In the genomic region with DNA sequence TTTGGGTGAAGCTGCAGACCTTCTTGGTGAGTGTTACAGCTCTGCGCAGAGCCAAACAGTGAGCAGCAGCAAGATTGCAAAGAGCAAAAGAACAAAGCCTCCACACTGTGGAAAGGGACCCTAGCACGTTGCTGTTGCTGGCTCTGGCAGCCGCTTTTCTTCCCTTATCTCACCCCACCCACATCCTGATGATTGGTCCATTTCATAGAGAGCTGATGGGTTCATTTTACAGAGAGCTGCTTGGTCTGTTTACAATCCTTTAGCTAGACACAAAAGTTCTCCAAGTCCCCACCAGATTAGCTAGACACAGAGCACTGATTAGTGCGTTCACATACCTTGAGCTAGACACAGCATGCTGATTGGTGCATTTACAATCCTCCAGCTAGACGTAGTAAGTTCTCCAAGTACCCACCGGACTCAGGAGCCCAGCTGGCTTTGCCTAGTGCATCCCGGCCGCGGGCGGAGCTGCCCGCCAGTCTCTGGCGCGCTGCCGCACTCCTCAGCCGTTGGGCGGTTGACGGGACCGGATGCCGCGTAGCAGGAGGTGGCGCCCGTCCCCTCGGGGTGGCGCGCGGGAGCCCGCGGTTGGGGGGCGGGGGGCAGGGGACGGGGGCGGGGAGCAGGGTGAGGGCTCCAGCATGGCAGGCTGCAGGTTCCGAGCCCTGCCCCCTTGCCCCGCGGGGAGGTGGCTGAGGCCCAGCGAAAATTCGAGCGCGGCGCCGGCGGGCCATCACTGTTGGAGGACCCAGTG, we compare ENCODE assay signal across 8 cellular contexts.
A peak's percentile ranks its signal among the peaks of the same experiment; 100 is the strongest.
DNase-seq lines count a peak whose midpoint lies in the region; ATAC-seq, FAIRE-seq and TF ChIP-seq lines count a peak whose summit lies in the region.
"Not testable (repeated sequence)": the region's sequence is repeated elsewhere in the genome, so short reads cannot be mapped to it uniquely, and the experiment has no call there.

No MANE protein-coding gene starts in this region.

- TF ChIP-seq EP300 in HepG2 (IDR thresholded peaks at IDR 0.05; ENCODE audit: low read depth in 2 of 2, low read length in 2 of 2); HepG2 (CRISPR knock-in tag; IDR thresholded peaks at IDR 0.05; ENCODE audit: borderline replicate concordance): not testable (repeated sequence)

- POLR2A ChIA-PET in endothelial cell of umbilical vein (lab: Charles Lee); HepG2 (lab: Yijun Ruan, JAX): not testable (repeated sequence)

- ATAC-seq in HG02885 (IDR thresholded peaks at IDR 0.05; ENCODE audit: poor library complexity, unreplicated experiment) (peak; percentile 82), HepG2 (peak; percentile 94)

- in situ Hi-C loops in SK-MEL-5 (cut with HindIII; ENCODE audit: low pct_unique_long_range_greater_than_20kb, low sequenced_read_pairs); HepG2 (cut with HindIII; ENCODE audit: extremely low pct_ligation_motif_present, low pct_unique_long_range_greater_than_20kb): not testable (repeated sequence)

- H3K36me3 ChIP-seq in endothelial cell of umbilical vein (ENCODE audit: control insufficient read depth in 2 of 2, extremely low read depth in 1 of 2, insufficient read depth in 2 of 2, low read length in 2 of 2); HepG2 (replicated peaks in 1 of 2; ENCODE audit: control insufficient read depth in 1 of 2, insufficient read depth in 2 of 2, low read length in 2 of 2); skeletal muscle tissue (ENCODE audit: control insufficient read depth in 3 of 3, insufficient read depth in 3 of 3, low read length in 3 of 3); tibial artery: not testable (repeated sequence)

- H3K36me3 Mint-ChIP-seq in activated T-helper 1 cell treated with anti-CD3 and anti-CD28 coated beads, Interleukin-12 subunit alpha, Interleukin-12 subunit beta, Interleukin-2, Interleukin-4 antibody, amounts not matched to agents 30 ng/mL and 10 ng/mL and 1 ng/mL, durations not matched to agents 14 hours and 24 hours and 36 hours (ENCODE audit: low read depth), result not testable (repeated sequence)

- H4K20me1 ChIP-seq in endothelial cell of umbilical vein (replicated peaks; ENCODE audit: control insufficient read depth, extremely low read depth, insufficient read depth, low read length); HepG2 (ENCODE audit: insufficient read depth, low read length): not testable (repeated sequence)

- intact Hi-C loops in activated T-helper 1 cell treated with anti-CD3 and anti-CD28 coated beads, Interleukin-12 subunit alpha, Interleukin-12 subunit beta, Interleukin-2, Interleukin-4 antibody, amounts not matched to agents 30 ng/mL and 10 ng/mL and 1 ng/mL, durations not matched to agents 14 hours and 24 hours and 36 hours (cut with micrococcal nuclease); endothelial cell of umbilical vein (cut with micrococcal nuclease); HepG2 (cut with micrococcal nuclease; ENCODE audit: unreplicated experiment); tibial artery (cut with DNase I; ENCODE audit: low total_unique reads): not testable (repeated sequence)

- not testable (repeated sequence) for H3K9me1 ChIP-seq in endothelial cell of umbilical vein (replicated peaks; ENCODE audit: control insufficient read depth, extremely low read depth, insufficient read depth, low read length)

- H3K4me1 ChIP-seq in endothelial cell of umbilical vein (ENCODE audit: control insufficient read depth, extremely low read depth, insufficient read depth, low read length); HepG2 (ENCODE audit: insufficient read depth, low read length); skeletal muscle tissue (ENCODE audit: control insufficient read depth in 3 of 3, insufficient read depth in 3 of 3, low read length in 3 of 3); tibial artery: not testable (repeated sequence)

- dilution Hi-C loops in endothelial cell of umbilical vein (cut with MboI; ENCODE audit: extremely low pct_ligation_motif_present, low sequenced_read_pairs), result not testable (repeated sequence)

- H3K4me3 ChIP-seq in endothelial cell of umbilical vein (replicated peaks in 1 of 3; ENCODE audit: insufficient read depth in 1 of 3, low read depth in 1 of 3, low read length in 3 of 3) (peak overlapping the region in 2 of 3 experiments; percentile 34 to 56), HepG2 (replicated peaks in 1 of 3; ENCODE audit: insufficient read depth in 1 of 3, low read depth in 2 of 3, low read length in 3 of 3) (peak overlapping the region; percentile 37 to 48 (median 37); a peak in 5 of 6 replicates), skeletal muscle tissue (ENCODE audit: low read length in 3 of 3) (peak overlapping the region; percentile 45 to 51 (median 49)), tibial artery (peak overlapping the region; percentile 63 to 65)

- H3K27me3 ChIP-seq in endothelial cell of umbilical vein (ENCODE audit: control insufficient read depth in 2 of 2, insufficient read depth in 2 of 2, low read length in 2 of 2); HepG2 (ENCODE audit: control insufficient read depth in 1 of 2, insufficient read depth in 2 of 2, low read length in 2 of 2); skeletal muscle tissue (ENCODE audit: control insufficient read depth in 3 of 3, insufficient read depth in 3 of 3, low read length in 3 of 3); tibial artery: not testable (repeated sequence)

- H3K4me2 ChIP-seq in endothelial cell of umbilical vein (ENCODE audit: insufficient read depth, low read length) (peak overlapping the region; percentile 42), HepG2 (ENCODE audit: low read depth, low read length) (peak overlapping the region; percentile 36; the same call in 1 of the 2 replicates)

- not testable (repeated sequence) for FAIRE-seq in endothelial cell of umbilical vein (lab: Jason Lieb, UNC); HepG2 (lab: Jason Lieb, UNC)

- peak overlapping the region; percentile 89 for H3K27ac Mint-ChIP-seq in activated T-helper 1 cell treated with anti-CD3 and anti-CD28 coated beads, Interleukin-12 subunit alpha, Interleukin-12 subunit beta, Interleukin-2, Interleukin-4 antibody, amounts not matched to agents 30 ng/mL and 10 ng/mL and 1 ng/mL, durations not matched to agents 14 hours and 24 hours and 36 hours

- not testable (repeated sequence) for TF ChIP-seq POLR2A in endothelial cell of umbilical vein (IDR thresholded peaks at IDR 0.05; ENCODE audit: low read depth, low read length)
- TF ChIP-seq POLR2A in HepG2 (IDR thresholded peaks at IDR 0.05; ENCODE audit: insufficient read depth in 1 of 2, low read depth in 2 of 2, low read length in 2 of 2), result peak; percentile 28 to 60; a peak in 3 of 4 replicates

- TF ChIP-seq CTCF in GM10266 (IDR thresholded peaks at IDR 0.05; ENCODE audit: control insufficient read depth, insufficient read depth, low read depth, missing control alignments), result peak; percentile 8
- not testable (repeated sequence) for TF ChIP-seq CTCF in endothelial cell of umbilical vein (IDR thresholded peaks at IDR 0.05; ENCODE audit: extremely low read depth in 1 of 2, insufficient read depth in 1 of 2, low read depth in 1 of 2, low read length in 2 of 2); HepG2 (CRISPR knock-in tag; IDR thresholded peaks at IDR 0.05); tibial artery (IDR thresholded peaks at IDR 0.05)

- H3K27ac ChIP-seq in endothelial cell of umbilical vein (ENCODE audit: insufficient read depth, low read depth, low read length); skeletal muscle tissue (ENCODE audit: low read depth, low read length): not testable (repeated sequence)
- H3K27ac ChIP-seq in HepG2 (ENCODE audit: extremely low read length, insufficient read depth, low read length), result peak overlapping the region; percentile 43
- peak overlapping the region; percentile 81 to 88 for H3K27ac ChIP-seq in tibial artery

- not testable (repeated sequence) for H3K9me3 Mint-ChIP-seq in activated T-helper 1 cell treated with anti-CD3 and anti-CD28 coated beads, Interleukin-12 subunit alpha, Interleukin-12 subunit beta, Interleukin-2, Interleukin-4 antibody, amounts not matched to agents 30 ng/mL and 10 ng/mL and 1 ng/mL, durations not matched to agents 14 hours and 24 hours and 36 hours

- H3K9me3 ChIP-seq in endothelial cell of umbilical vein (replicated peaks; ENCODE audit: control insufficient read depth, insufficient read depth, low read length); HepG2 (ENCODE audit: low read length); skeletal muscle tissue (ENCODE audit: control insufficient read depth in 3 of 3, low read length in 3 of 3); tibial artery: not testable (repeated sequence)

- peak overlapping the region; percentile 88 for H3K4me3 Mint-ChIP-seq in activated T-helper 1 cell treated with anti-CD3 and anti-CD28 coated beads, Interleukin-12 subunit alpha, Interleukin-12 subunit beta, Interleukin-2, Interleukin-4 antibody, amounts not matched to agents 30 ng/mL and 10 ng/mL and 1 ng/mL, durations not matched to agents 14 hours and 24 hours and 36 hours

- H3K27me3 Mint-ChIP-seq in activated T-helper 1 cell treated with anti-CD3 and anti-CD28 coated beads, Interleukin-12 subunit alpha, Interleukin-12 subunit beta, Interleukin-2, Interleukin-4 antibody, amounts not matched to agents 30 ng/mL and 10 ng/mL and 1 ng/mL, durations not matched to agents 14 hours and 24 hours and 36 hours (ENCODE audit: insufficient read depth), result not testable (repeated sequence)

- BruUV-seq in endothelial cell of umbilical vein (replicated peaks; lab: Mats Ljungman, UMichigan), result TSS peak; percentile 52
- not testable (repeated sequence) for BruUV-seq in HepG2 (replicated peaks; lab: Mats Ljungman, UMichigan)

- CTCF ChIA-PET in endothelial cell of umbilical vein (lab: Charles Lee); HepG2 (lab: Yijun Ruan, JAX; ENCODE audit: low intra/inter-chr PET ratio, low total read pairs): not testable (repeated sequence)

- H3K9ac ChIP-seq in endothelial cell of umbilical vein (replicated peaks; ENCODE audit: extremely low read depth, insufficient read depth, low read length), result not testable (repeated sequence)
- H3K9ac ChIP-seq in HepG2 (ENCODE audit: insufficient read depth, low read depth, low read length) (0 out of 2 replicates have a peak overlapping the region, but pooled peaks have one; percentile 39), skeletal muscle tissue (ENCODE audit: low read depth in 1 of 3, low read length in 3 of 3) (peak overlapping the region in 1 of 3 donors; percentile 25)

- DNase-seq in GM10266 (ENCODE audit: extremely low spot score), result not testable (repeated sequence)
- peak; percentile 57 for DNase-seq in SK-MEL-5 (ENCODE audit: low read depth, low spot score)
- DNase-seq in activated T-helper 1 cell treated with anti-CD3 and anti-CD28 coated beads, Interleukin-12 subunit alpha, Interleukin-12 subunit beta, Interleukin-2, Interleukin-4 antibody, amounts not matched to agents 30 ng/mL and 10 ng/mL and 1 ng/mL, durations not matched to agents 14 hours and 24 hours and 36 hours (ENCODE audit: low spot score), result peak; percentile 72
- peak; percentile 77 for DNase-seq in endothelial cell of umbilical vein (ENCODE audit: low read depth, low spot score)
- DNase-seq in HepG2 (ENCODE audit: low spot score), result peak; percentile 25
- DNase-seq in tibial artery, result peak; percentile 54 to 88

- not testable (repeated sequence) for TF ChIP-seq RAD21 in HepG2 (CRISPR knock-in tag; IDR thresholded peaks at IDR 0.05)

- H3K79me2 ChIP-seq in endothelial cell of umbilical vein (ENCODE audit: control insufficient read depth, insufficient read depth, low read length), result not testable (repeated sequence)
- H3K79me2 ChIP-seq in HepG2 (ENCODE audit: insufficient read depth, low read length), result peaks cover 20% of the 10 kb centered on the region

- 0% methylated on average over 3 of the region's 41 CpGs for WGBS in HepG2 (ENCODE audit: low lambda C conversion rate)

- H2AFZ ChIP-seq in endothelial cell of umbilical vein (ENCODE audit: low read depth, low read length); HepG2 (ENCODE audit: low read length): not testable (repeated sequence)

- peaks cover 10% of the 10 kb centered on the region for H3K4me1 Mint-ChIP-seq in activated T-helper 1 cell treated with anti-CD3 and anti-CD28 coated beads, Interleukin-12 subunit alpha, Interleukin-12 subunit beta, Interleukin-2, Interleukin-4 antibody, amounts not matched to agents 30 ng/mL and 10 ng/mL and 1 ng/mL, durations not matched to agents 14 hours and 24 hours and 36 hours (ENCODE audit: low read depth)
